Comparison of ENCODE assay signal across 8 cellular contexts in genomic region chr1:70204578-70204977, GRCh38. TPM values are rescaled to one million over a fixed set of nuclear protein-coding genes. Genes with fewer than 3 reads are reported as not detected.
DNase-seq lines count a peak whose midpoint lies in the region; ATAC-seq, FAIRE-seq and TF ChIP-seq lines count a peak whose summit lies in the region.

No MANE protein-coding gene starts in this region.

- WGBS in esophagus muscularis mucosa = under 1% methylated on average over 3 of the region's 3 CpGs
- WGBS in prostate gland = 1% methylated on average over 3 of the region's 3 CpGs

- no peaks in the 10 kb centered on the region for H3K9me3 ChIP-seq in Peyer's patch
- H3K9me3 ChIP-seq in esophagus muscularis mucosa = no peaks in the 10 kb centered on the region
- no peaks in the 10 kb centered on the region for H3K9me3 ChIP-seq in prostate gland

- TF ChIP-seq CTCF in Peyer's patch (IDR thresholded peaks at IDR 0.05) (no peak), esophagus muscularis mucosa (IDR thresholded peaks at IDR 0.05) (no peak), prostate gland (IDR thresholded peaks at IDR 0.05) (no peak), omental fat pad (IDR thresholded peaks at IDR 0.05) (no peak)

- TF ChIP-seq EP300 in esophagus muscularis mucosa (IDR thresholded peaks at IDR 0.05) = no peak

- no peaks in the 10 kb centered on the region for H3K27me3 ChIP-seq in Peyer's patch
- no peaks in the 10 kb centered on the region for H3K27me3 ChIP-seq in esophagus muscularis mucosa
- H3K27me3 ChIP-seq in prostate gland (replicated peaks; ENCODE audit: insufficient read depth) = no peaks in the 10 kb centered on the region

- H3K36me3 ChIP-seq in Peyer's patch (no peaks in the 10 kb centered on the region), esophagus muscularis mucosa (peaks cover 0 to 13% (median 4%) of the 10 kb centered on the region in 4 donors), prostate gland (no peaks in the 10 kb centered on the region)

- H3K4me3 ChIP-seq in Peyer's patch (peak overlapping the region; percentile 64 to 71 (median 68)), esophagus muscularis mucosa (peak overlapping the region; percentile 66 to 81 (median 76)), prostate gland (peak overlapping the region; percentile 59 to 91)

- intact Hi-C loops in esophagus muscularis mucosa (cut with DNase I) (no loop called here), prostate gland (cut with DNase I) (loop anchor here (2.0 kb wide), 1 partner anchor 72 kb away; no protein-coding TSS in a partner anchor)

- DNase-seq in GM12892 (ENCODE audit: insufficient read length) (no peak), Peyer's patch (no peak), esophagus muscularis mucosa (ENCODE audit: extremely low spot score) (no peak), prostate gland (ENCODE audit: low spot score) (no peak), frontal cortex (ENCODE audit: low spot score in 2 of 2) (no peak), omental fat pad (ENCODE audit: low spot score) (no peak), NCI-H1694 (lab: John Stamatoyannopoulos, UW) (no peak)

- H3K4me1 ChIP-seq in Peyer's patch = peaks cover 0 to 35% (median 7%) of the 10 kb centered on the region in 4 donors
- H3K4me1 ChIP-seq in esophagus muscularis mucosa = peaks cover 44 to 69% (median 58%) of the 10 kb centered on the region in 4 donors
- no peaks in the 10 kb centered on the region for H3K4me1 ChIP-seq in prostate gland (replicated peaks)

- peak; percentile 38 for FAIRE-seq in GM12892 (lab: Jason Lieb, UNC)
- no peak for FAIRE-seq in frontal cortex (lab: Jason Lieb, UNC)

- TF ChIP-seq POLR2A in GM12892 (IDR thresholded peaks at IDR 0.05; ENCODE audit: low read depth, low read length) (no peak), Peyer's patch (IDR thresholded peaks at IDR 0.05) (no peak), esophagus muscularis mucosa (IDR thresholded peaks at IDR 0.05; ENCODE audit: low read depth) (no peak), prostate gland (IDR thresholded peaks at IDR 0.05) (no peak)

- no peak for ATAC-seq in GM18861 (IDR thresholded peaks at IDR 0.05; ENCODE audit: unreplicated experiment)
- ATAC-seq in omental fat pad (ENCODE audit: low FRiP score) = no peak

- peak overlapping the region in 3 of 4 donors; percentile 82 to 88 (median 82) for H3K27ac ChIP-seq in Peyer's patch
- H3K27ac ChIP-seq in esophagus muscularis mucosa (replicated peaks in 1 of 4) = peak overlapping the region; percentile 89 to 94 (median 92)
- H3K27ac ChIP-seq in prostate gland = no peak overlapping the region

RNA-seq across cellular contexts. Expression of gene LRRC40, which starts 0.8 kb away (rescaled TPM):
- 20.7 TPM for polyA plus RNA-seq in GM12892 (2012; ENCODE audit: missing spikeins)
- total RNA-seq in Peyer's patch (10 to 100 TPM; 12.5 to 26.6 (median 18.5) TPM), esophagus muscularis mucosa (10 to 100 TPM; 11.5 to 15.4 (median 14.6) TPM), prostate gland (10 to 100 TPM; 10.7 to 18.6 TPM), frontal cortex (99.9 TPM), omental fat pad (10 to 100 TPM; 10.9 to 19.7 (median 13.3) TPM)

RNA-seq across cellular contexts. Expression of gene SRSF11, which starts 16.6 kb away (rescaled TPM):
- 156 TPM for polyA plus RNA-seq in GM12892 (2012; ENCODE audit: missing spikeins)
- 1,000 to 10,000 TPM in 1 of 4 donors, 100 to 1,000 TPM in 3; 130 to 1,005 (median 204) TPM for total RNA-seq in Peyer's patch
- total RNA-seq in esophagus muscularis mucosa = 100 to 1,000 TPM in 1 of 4 donors, 10 to 100 TPM in 3; 72.6 to 127 (median 86.3) TPM
- total RNA-seq in prostate gland = 100 to 1,000 TPM in 1 of 2 donors, 10 to 100 TPM in 1; 71.5 to 135 TPM
- total RNA-seq in frontal cortex = 124 TPM
- total RNA-seq in omental fat pad = 100 to 1,000 TPM; 143 to 240 (median 167) TPM

Comparison
In these comparisons a context has a peak if more than half of its experiments do, and no peak if none do; other contexts are left out.
1. H3K27ac ChIP-seq: peak in Peyer's patch (3 of 4) and esophagus muscularis mucosa (4 of 4); none in prostate gland (0 of 2).
2. Peak in every context shown above with its lines, with median percentiles within 50 percentile points of each other: H3K4me3 ChIP-seq.